Comparison of ENCODE assay signal across 17 cellular contexts in genomic region chr16:70701998-70702397, GRCh38. TPM values are rescaled to one million over a fixed set of nuclear protein-coding genes. Genes with fewer than 3 reads are reported as not detected.
DNase-seq lines count a peak whose midpoint lies in the region; ATAC-seq and TF ChIP-seq lines count a peak whose summit lies in the region.
"Had no signal": no experiment of that assay in that cellular context is flagged by ENCODE, and none has a peak within 500 bp of the region (broad histone marks: within the 10 kb centered on the region; RNA-seq: fewer than 3 reads in every experiment).

No MANE protein-coding gene starts in this region.

- no peak overlapping the region for H2BK120ac ChIP-seq in mesendoderm (ENCODE audit: low read depth, low read length)

- H3K79me1 ChIP-seq in mesendoderm (ENCODE audit: low read length): no peaks in the 10 kb centered on the region

- H3K4ac ChIP-seq in mesendoderm (ENCODE audit: low read depth, low read length): no peak overlapping the region

- no peak overlapping the region for H2BK5ac ChIP-seq in mesendoderm (ENCODE audit: low read length)

- H4K20me1 ChIP-seq in Loucy (ENCODE audit: insufficient read depth, low read length, poor library complexity, severe bottlenecking) (no peaks in the 10 kb centered on the region), smooth muscle cell (ENCODE audit: low read depth) (no peaks in the 10 kb centered on the region)

- H3K56ac ChIP-seq in mesendoderm (ENCODE audit: low read length): no peak overlapping the region

- no peaks in the 10 kb centered on the region for H3K9me2 ChIP-seq in Loucy (replicated peaks; ENCODE audit: low read depth, low read length)

- ATAC-seq in WTC11: no peak

- 78% methylated on average over 8 of the region's 8 CpGs for WGBS in smooth muscle cell (ENCODE audit: low lambda C conversion rate)
- WGBS in mesendoderm (ENCODE audit: extremely low coverage, insufficient coverage, low lambda C conversion rate): no CpG with 5 or more reads among the region's 8 CpGs

- H3F3A ChIP-seq in Loucy (ENCODE audit: low read depth) (no peaks in the 10 kb centered on the region), smooth muscle cell (ENCODE audit: low read depth) (peaks cover 9% of the 10 kb centered on the region)

- H3K27ac ChIP-seq in layer of hippocampus (ENCODE audit: low read depth, low read length) (peak overlapping the region; percentile 84), smooth muscle cell (ENCODE audit: low read depth) (peak overlapping the region; percentile 93), mesendoderm (ENCODE audit: low read depth, low read length) (no peak overlapping the region)

- peak overlapping the region; percentile 89 for H3K27ac Mint-ChIP-seq in WTC11
- H3K27ac Mint-ChIP-seq: activated B cell treated with CpG ODN at 0.5 μM for 24 hours; activated T-helper 1 cell treated with anti-CD3 and anti-CD28 coated beads, Interleukin-12 subunit alpha, Interleukin-12 subunit beta, Interleukin-2, Interleukin-4 antibody, amounts not matched to agents 30 ng/mL and 10 ng/mL and 1 ng/mL, durations not matched to agents 14 hours and 24 hours and 36 hours had no signal

- H3K18ac ChIP-seq in mesendoderm (ENCODE audit: low read length): no peak overlapping the region

- CTCF ChIA-PET in WTC11 (lab: Charles Lee): interaction anchor here (1.0 to 2.4 kb wide), 5 partner anchors 15 to 76 kb away, joined by 3 to 18 read pairs (median 9); no protein-coding TSS in a partner anchor

- no peak overlapping the region for H2BK15ac ChIP-seq in mesendoderm (replicated peaks; ENCODE audit: low read depth)

- no peaks in the 10 kb centered on the region for H3K9me3 Mint-ChIP-seq in WTC11
- H3K9me3 Mint-ChIP-seq: activated B cell treated with CpG ODN at 0.5 μM for 24 hours; activated T-helper 1 cell treated with anti-CD3 and anti-CD28 coated beads, Interleukin-12 subunit alpha, Interleukin-12 subunit beta, Interleukin-2, Interleukin-4 antibody, amounts not matched to agents 30 ng/mL and 10 ng/mL and 1 ng/mL, durations not matched to agents 14 hours and 24 hours and 36 hours had no signal

- peaks cover 2% of the 10 kb centered on the region; the same call in 1 of the 2 replicates for H3K36me3 Mint-ChIP-seq in WTC11

- H3K9me3 ChIP-seq in Loucy (ENCODE audit: insufficient read depth, low read depth, low read length) (no peaks in the 10 kb centered on the region), smooth muscle cell (replicated peaks; ENCODE audit: low read depth) (no peaks in the 10 kb centered on the region)

- peaks cover 42% of the 10 kb centered on the region for H3K4me1 ChIP-seq in Loucy (ENCODE audit: insufficient read depth, low read length, poor library complexity, severe bottlenecking)
- H3K4me1 ChIP-seq in smooth muscle cell (ENCODE audit: low read depth): peaks cover 10% of the 10 kb centered on the region
- H3K4me1 ChIP-seq in mesendoderm (ENCODE audit: control insufficient read depth, low read depth, low read length): no peaks in the 10 kb centered on the region

- no peaks in the 10 kb centered on the region for H3K27me3 ChIP-seq in Loucy (ENCODE audit: insufficient read depth, low read length, poor library complexity, severe bottlenecking)
- no peaks in the 10 kb centered on the region for H3K27me3 ChIP-seq in layer of hippocampus (ENCODE audit: control insufficient read depth, insufficient read depth, low read length)
- H3K27me3 ChIP-seq in smooth muscle cell (ENCODE audit: low read depth): no peaks in the 10 kb centered on the region
- no peaks in the 10 kb centered on the region for H3K27me3 ChIP-seq in mesendoderm (ENCODE audit: insufficient read depth, low read length, poor library complexity)

- H3K9ac ChIP-seq in Loucy (ENCODE audit: low read depth, low read length, poor library complexity, severe bottlenecking) (peak overlapping the region; percentile 16), smooth muscle cell (ENCODE audit: low read depth) (no peak overlapping the region), mesendoderm (ENCODE audit: low read length) (no peak overlapping the region)

- no peak overlapping the region for H4K5ac ChIP-seq in mesendoderm (ENCODE audit: low read length)

- H3K4me1 Mint-ChIP-seq in WTC11: peaks cover 10% of the 10 kb centered on the region
- H3K4me1 Mint-ChIP-seq: activated B cell treated with CpG ODN at 0.5 μM for 24 hours had no signal

- H3K4me3 ChIP-seq in Loucy (ENCODE audit: low read length, poor library complexity, severe bottlenecking) (no peak overlapping the region), smooth muscle cell (no peak overlapping the region), mesendoderm (ENCODE audit: low read length) (no peak overlapping the region)

- no peak overlapping the region for H3K4me2 ChIP-seq in Loucy (ENCODE audit: low read depth, low read length, poor library complexity, severe bottlenecking)
- peak overlapping the region; percentile 42 for H3K4me2 ChIP-seq in smooth muscle cell
- no peak overlapping the region for H3K4me2 ChIP-seq in mesendoderm (ENCODE audit: low read length)

- H3K36me3 ChIP-seq in Loucy (ENCODE audit: insufficient read depth, low read length) (peaks cover 3% of the 10 kb centered on the region; the same call in 1 of the 2 replicates), smooth muscle cell (ENCODE audit: low read depth) (no peaks in the 10 kb centered on the region), mesendoderm (ENCODE audit: control insufficient read depth, insufficient read depth, low read length) (no peaks in the 10 kb centered on the region)

- H3K27me3 Mint-ChIP-seq in WTC11 (ENCODE audit: low read depth): no peaks in the 10 kb centered on the region
- H3K27me3 Mint-ChIP-seq: activated B cell treated with CpG ODN at 0.5 μM for 24 hours had no signal

- H4K8ac ChIP-seq in mesendoderm (ENCODE audit: low read depth, low read length): no peak overlapping the region

- no peak overlapping the region for H3K23ac ChIP-seq in mesendoderm (ENCODE audit: low read length)

- H3K4me3 Mint-ChIP-seq in WTC11: no peak overlapping the region
- H3K4me3 Mint-ChIP-seq: activated B cell treated with CpG ODN at 0.5 μM for 24 hours; activated T-helper 1 cell treated with anti-CD3 and anti-CD28 coated beads, Interleukin-12 subunit alpha, Interleukin-12 subunit beta, Interleukin-2, Interleukin-4 antibody, amounts not matched to agents 30 ng/mL and 10 ng/mL and 1 ng/mL, durations not matched to agents 14 hours and 24 hours and 36 hours had no signal

- H3K79me2 ChIP-seq in Loucy (ENCODE audit: insufficient read depth, low read length): no peaks in the 10 kb centered on the region
- no peaks in the 10 kb centered on the region for H3K79me2 ChIP-seq in smooth muscle cell (ENCODE audit: low read depth)
- H3K79me2 ChIP-seq in mesendoderm (ENCODE audit: control insufficient read depth, insufficient read depth, low read length): no peaks in the 10 kb centered on the region

- no peak overlapping the region for H2AK5ac ChIP-seq in mesendoderm (ENCODE audit: low read length)

- TF ChIP-seq CTCF in Loucy (conservative IDR thresholded peaks at IDR 0.05; ENCODE audit: low read length) (no peak), WTC11 (IDR thresholded peaks at IDR 0.05) (no peak), smooth muscle cell (IDR thresholded peaks at IDR 0.05; ENCODE audit: borderline replicate concordance, insufficient read depth, poor library complexity, severe bottlenecking) (no peak)

- DNase-seq in WTC11 (ENCODE audit: low spot score) (no peak), smooth muscle cell (lab: John Stamatoyannopoulos, UW; ENCODE audit: unreplicated experiment) (no peak), NCI-H146 (lab: John Stamatoyannopoulos, UW) (no peak), mesendoderm (no peak), GM19238 (ENCODE audit: insufficient read length, low spot score) (no peak), GDM1 (lab: John Stamatoyannopoulos, UW) (no peak)
- DNase-seq: activated B cell treated with CpG ODN at 0.5 μM for 24 hours; COR-L47; foreskin melanocyte; NCI-H1105; NCI-H526 treated with DMSO at 0.1 percent for 48 hours; occipital lobe; SIG-M5; stimulated activated CD4-positive, alpha-beta T cell treated with anti-CD3 and anti-CD28 coated beads, Interleukin-4, amount 100 ng/mL, for 24 hours had no signal

- POLR2A ChIA-PET in WTC11 (lab: Charles Lee): no interaction called here

- H2AFZ ChIP-seq in Loucy (ENCODE audit: low read length) (no peak overlapping the region), smooth muscle cell (ENCODE audit: low read depth) (no peak overlapping the region)

TF ChIP-seq in WTC11, 78 proteins besides CTCF, POLR2A, EP300 and RAD21:
- TF ChIP-seq ZBTB21 (CRISPR knock-in tag; IDR thresholded peaks at IDR 0.05; ENCODE audit: borderline replicate concordance) (no peak), ELF4 (CRISPR knock-in tag; IDR thresholded peaks at IDR 0.05; ENCODE audit: low read depth) (no peak), NFATC4 (CRISPR knock-in tag; IDR thresholded peaks at IDR 0.05) (no peak), FOXP4 (CRISPR knock-in tag; IDR thresholded peaks at IDR 0.05) (no peak)

RNA-seq across cellular contexts. Expression of gene MTSS2, which starts 16.1 kb away (rescaled TPM):
- 28.3 to 34.9 TPM (median 31.2 TPM) in 3 replicates for total RNA-seq in WTC11 (2021)
- total RNA-seq in smooth muscle cell: 19.5 and 27.1 TPM in 2 replicates
- 4.2 and 8.7 TPM in 2 replicates for polyA plus RNA-seq in smooth muscle cell
- 43.1 TPM for polyA plus RNA-seq in mesendoderm (2013, experiment 1 of 2)
- 46.9 TPM for polyA plus RNA-seq in mesendoderm (2013, experiment 2 of 2)

RNA-seq across cellular contexts. Expression of gene IL34, which starts 55.6 kb away (rescaled TPM):
- total RNA-seq in WTC11 (2021) (6.0 to 8.8 TPM (median 7.5 TPM) in 3 replicates), smooth muscle cell (not detected in 2 replicates)
- 0.49 and 1.2 TPM in 2 replicates for polyA plus RNA-seq in smooth muscle cell
- polyA plus RNA-seq in mesendoderm (2013, experiment 1 of 2): 4.1 TPM
- polyA plus RNA-seq in mesendoderm (2013, experiment 2 of 2): 4.1 TPM
- total RNA-seq: activated T-helper 1 cell treated with anti-CD3 and anti-CD28 coated beads, Interleukin-12 subunit alpha, Interleukin-12 subunit beta, Interleukin-2, Interleukin-4 antibody, amounts not matched to agents 30 ng/mL and 10 ng/mL and 1 ng/mL, durations not matched to agents 14 hours and 24 hours and 36 hours had no signal
